Comparison of ENCODE assay signal across 25 cellular contexts in the genomic region with DNA sequence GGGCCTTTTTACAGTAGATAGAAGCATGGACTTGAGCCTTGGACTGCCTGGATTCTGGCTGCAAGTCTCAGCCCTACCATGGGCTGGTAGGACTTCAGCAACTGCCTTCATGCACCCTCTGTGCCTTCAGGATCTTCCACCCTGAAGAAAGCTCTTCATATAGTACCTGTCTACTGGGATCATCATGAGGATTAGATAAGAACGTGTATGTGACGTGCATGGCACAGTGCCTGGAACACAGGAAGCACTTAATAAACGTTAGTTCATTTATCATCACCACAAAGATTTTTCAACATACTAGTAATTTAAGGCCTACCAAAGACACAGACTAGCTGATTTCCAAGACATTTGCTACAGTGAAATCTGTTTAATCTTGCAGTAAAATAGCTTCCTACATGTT. TPM values are rescaled to one million over a fixed set of nuclear protein-coding genes. Genes with fewer than 3 reads are reported as not detected.
DNase-seq lines count a peak whose midpoint lies in the region; ATAC-seq and TF ChIP-seq lines count a peak whose summit lies in the region.
"Had no signal": no experiment of that assay in that cellular context is flagged by ENCODE, and none has a peak within 500 bp of the region (broad histone marks: within the 10 kb centered on the region; RNA-seq: fewer than 3 reads in every experiment).

No MANE protein-coding gene starts in this region.

- no peaks in the 10 kb centered on the region for H3K27me3 ChIP-seq in PC-9 (ENCODE audit: insufficient read depth, low read depth)
- H3K27me3 ChIP-seq: colonic mucosa, sigmoid colon, upper lobe of left lung had no signal

- H3K4me2 ChIP-seq in PC-9: no peak overlapping the region

- DNase-seq in activated CD4-positive, alpha-beta T cell treated with anti-CD3 and anti-CD28 coated beads, Interleukin-2, amount 10 ng/mL, durations not matched to agents 24 days and 14 days: no peak
- no peak for DNase-seq in activated CD4-positive, alpha-beta T cell treated with anti-CD3 and anti-CD28 coated beads, Interleukin-2, amount 10 ng/mL, durations not matched to agents 7 days and 5 days
- DNase-seq in PC-9 (no peak), choroid plexus epithelial cell (ENCODE audit: low read depth) (peak; percentile 61), NCI-H1417 (lab: John Stamatoyannopoulos, UW) (no peak)
- no peak for DNase-seq in naive thymus-derived CD8-positive, alpha-beta T cell
- DNase-seq: 8988T; activated CD4-positive, alpha-beta T cell treated with anti-CD3 and anti-CD28 coated beads for 4 hours; activated naive CD4-positive, alpha-beta T cell treated with anti-CD3 and anti-CD28 coated beads for 36 hours; colonic mucosa; EL; endodermal cell; head of caudate nucleus; NCI-H1930; NCI-H774; SHP77; sigmoid colon; stimulated activated CD4-positive, alpha-beta T cell treated with anti-CD3 and anti-CD28 coated beads, Interleukin-15, amount 100 ng/mL, for 24 hours; stimulated activated CD8-positive, alpha-beta memory T cell treated with anti-CD3 and anti-CD28 coated beads, Interleukin-4, amount 100 ng/mL, for 48 hours; upper lobe of left lung had no signal

- H3K27ac ChIP-seq in PC-9: peak overlapping the region; percentile 9; the same call in 1 of the 2 replicates
- H3K27ac ChIP-seq: colonic mucosa, sigmoid colon, upper lobe of left lung had no signal

- peaks cover 22% of the 10 kb centered on the region for H3K4me1 Mint-ChIP-seq in activated CD4-positive, alpha-beta T cell treated with anti-CD3 and anti-CD28 coated beads, Interleukin-2, amount 10 ng/mL, durations not matched to agents 24 days and 14 days
- H3K4me1 Mint-ChIP-seq in activated CD4-positive, alpha-beta T cell treated with anti-CD3 and anti-CD28 coated beads, Interleukin-2, amount 10 ng/mL, durations not matched to agents 7 days and 5 days: peaks cover 21% of the 10 kb centered on the region
- H3K4me1 Mint-ChIP-seq in naive thymus-derived CD8-positive, alpha-beta T cell: peaks cover 2 to 18% (median 4%) of the 10 kb centered on the region in 4 donors

- H4K20me1 ChIP-seq in PC-9 (ENCODE audit: insufficient read depth): no peaks in the 10 kb centered on the region; the same call in 1 of the 2 replicates

- H3K4me3 ChIP-seq in PC-9 (no peak overlapping the region), choroid plexus epithelial cell (ENCODE audit: low read depth, low read length) (no peak overlapping the region)
- H3K4me3 ChIP-seq: colonic mucosa, sigmoid colon, upper lobe of left lung had no signal

- POLR2A ChIA-PET in activated CD4-positive, alpha-beta T cell treated with anti-CD3 and anti-CD28 coated beads, Interleukin-2, amount 10 ng/mL, durations not matched to agents 7 days and 5 days (lab: Charles Lee): interaction anchor here (0.7 kb wide), 1 partner anchor 432 kb away, joined by 3 read pairs; no protein-coding TSS in a partner anchor
- POLR2A ChIA-PET in PC-9 (lab: Charles Lee; ENCODE audit: unreplicated experiment): no interaction called here
- POLR2A ChIA-PET in naive thymus-derived CD8-positive, alpha-beta T cell (lab: Charles Lee): no interaction called here

- H3K27ac Mint-ChIP-seq in activated CD4-positive, alpha-beta T cell treated with anti-CD3 and anti-CD28 coated beads, Interleukin-2, amount 10 ng/mL, durations not matched to agents 24 days and 14 days: peak overlapping the region; percentile 4
- H3K27ac Mint-ChIP-seq in activated CD4-positive, alpha-beta T cell treated with anti-CD3 and anti-CD28 coated beads, Interleukin-2, amount 10 ng/mL, durations not matched to agents 7 days and 5 days: no peak overlapping the region
- H3K27ac Mint-ChIP-seq in naive thymus-derived CD8-positive, alpha-beta T cell: peak overlapping the region in 7 of 10 donors; percentile 10 to 67 (median 38)
- H3K27ac Mint-ChIP-seq: activated naive CD4-positive, alpha-beta T cell treated with anti-CD3 and anti-CD28 coated beads for 36 hours; endodermal cell had no signal

- peaks cover 60% of the 10 kb centered on the region for H3K36me3 Mint-ChIP-seq in activated CD4-positive, alpha-beta T cell treated with anti-CD3 and anti-CD28 coated beads, Interleukin-2, amount 10 ng/mL, durations not matched to agents 24 days and 14 days (ENCODE audit: low read depth)
- peaks cover 64% of the 10 kb centered on the region for H3K36me3 Mint-ChIP-seq in activated CD4-positive, alpha-beta T cell treated with anti-CD3 and anti-CD28 coated beads, Interleukin-2, amount 10 ng/mL, durations not matched to agents 7 days and 5 days (ENCODE audit: low read depth)
- peaks cover 0 to 73% (median 4%) of the 10 kb centered on the region in 3 donors for H3K36me3 Mint-ChIP-seq in naive thymus-derived CD8-positive, alpha-beta T cell

- peaks cover 27% of the 10 kb centered on the region; the same call in 1 of the 2 replicates for H3K36me3 ChIP-seq in PC-9 (ENCODE audit: low read depth)

- H3K9me3 Mint-ChIP-seq in activated CD4-positive, alpha-beta T cell treated with anti-CD3 and anti-CD28 coated beads, Interleukin-2, amount 10 ng/mL, durations not matched to agents 24 days and 14 days: no peaks in the 10 kb centered on the region
- no peaks in the 10 kb centered on the region for H3K9me3 Mint-ChIP-seq in activated CD4-positive, alpha-beta T cell treated with anti-CD3 and anti-CD28 coated beads, Interleukin-2, amount 10 ng/mL, durations not matched to agents 7 days and 5 days
- no peaks in the 10 kb centered on the region for H3K9me3 Mint-ChIP-seq in naive thymus-derived CD8-positive, alpha-beta T cell
- H3K9me3 Mint-ChIP-seq: activated naive CD4-positive, alpha-beta T cell treated with anti-CD3 and anti-CD28 coated beads for 36 hours; endodermal cell; natural killer cell treated with Interleukin-12 subunit alpha and Interleukin-12 subunit beta and Interleukin-15 and Interleukin-18, amount 100 ng/mL, for 72 hours had no signal

- H3K79me2 ChIP-seq in PC-9 (ENCODE audit: low read depth): no peaks in the 10 kb centered on the region

- H3K4me1 ChIP-seq in PC-9 (replicated peaks; ENCODE audit: insufficient read depth): no peaks in the 10 kb centered on the region
- H3K4me1 ChIP-seq: colonic mucosa, sigmoid colon, upper lobe of left lung had no signal

- intact Hi-C loops in activated CD4-positive, alpha-beta T cell treated with anti-CD3 and anti-CD28 coated beads, Interleukin-2, amount 10 ng/mL, durations not matched to agents 24 days and 14 days (cut with micrococcal nuclease): no loop called here
- intact Hi-C loops in PC-9 (cut with micrococcal nuclease; ENCODE audit: unreplicated experiment): loop anchor here (5.0 to 10.0 kb wide), 4 partner anchors 99 to 1007 kb away; partner anchors contain the start of genes CAB39 and SLC16A14

- no peaks in the 10 kb centered on the region for H3K9me2 ChIP-seq in PC-9 (ENCODE audit: insufficient read depth)

- H3F3A ChIP-seq in PC-9 (ENCODE audit: insufficient read depth, low read depth): peaks cover 27% of the 10 kb centered on the region; the same call in 1 of the 2 replicates

- TF ChIP-seq CTCF in PC-9 (conservative IDR thresholded peaks at IDR 0.05) (no peak), choroid plexus epithelial cell (conservative IDR thresholded peaks at IDR 0.05; ENCODE audit: low read depth, low read length) (no peak)

- H2AFZ ChIP-seq in PC-9: no peak overlapping the region

- no peak overlapping the region for H3K4me3 Mint-ChIP-seq in activated CD4-positive, alpha-beta T cell treated with anti-CD3 and anti-CD28 coated beads, Interleukin-2, amount 10 ng/mL, durations not matched to agents 24 days and 14 days
- H3K4me3 Mint-ChIP-seq in activated CD4-positive, alpha-beta T cell treated with anti-CD3 and anti-CD28 coated beads, Interleukin-2, amount 10 ng/mL, durations not matched to agents 7 days and 5 days: no peak overlapping the region
- H3K4me3 Mint-ChIP-seq in naive thymus-derived CD8-positive, alpha-beta T cell: no peak overlapping the region
- H3K4me3 Mint-ChIP-seq: activated naive CD4-positive, alpha-beta T cell treated with anti-CD3 and anti-CD28 coated beads for 36 hours; endodermal cell; natural killer cell treated with Interleukin-12 subunit alpha and Interleukin-12 subunit beta and Interleukin-15 and Interleukin-18, amount 100 ng/mL, for 72 hours had no signal

- no peaks in the 10 kb centered on the region for H3K27me3 Mint-ChIP-seq in activated CD4-positive, alpha-beta T cell treated with anti-CD3 and anti-CD28 coated beads, Interleukin-2, amount 10 ng/mL, durations not matched to agents 24 days and 14 days
- no peaks in the 10 kb centered on the region for H3K27me3 Mint-ChIP-seq in activated CD4-positive, alpha-beta T cell treated with anti-CD3 and anti-CD28 coated beads, Interleukin-2, amount 10 ng/mL, durations not matched to agents 7 days and 5 days
- H3K27me3 Mint-ChIP-seq in naive thymus-derived CD8-positive, alpha-beta T cell: no peaks in the 10 kb centered on the region
- H3K27me3 Mint-ChIP-seq: natural killer cell treated with Interleukin-12 subunit alpha and Interleukin-12 subunit beta and Interleukin-15 and Interleukin-18, amount 100 ng/mL, for 72 hours had no signal

- BruUV-seq in PC-9 (replicated peaks; lab: Mats Ljungman, UMichigan): no TSS peak

- H3K9me3 ChIP-seq in PC-9 (ENCODE audit: insufficient read depth, low read depth): no peaks in the 10 kb centered on the region
- H3K9me3 ChIP-seq: colonic mucosa, sigmoid colon, upper lobe of left lung had no signal

- ATAC-seq in naive thymus-derived CD8-positive, alpha-beta T cell: no peak
- ATAC-seq in GM19328 (IDR thresholded peaks at IDR 0.05; ENCODE audit: unreplicated experiment) (no peak), HG03045 (IDR thresholded peaks at IDR 0.05; ENCODE audit: unreplicated experiment) (no peak)
- ATAC-seq: left lobe of liver; natural killer cell treated with Interleukin-12 subunit alpha and Interleukin-12 subunit beta and Interleukin-15 and Interleukin-18, amount 100 ng/mL, for 72 hours had no signal

- CTCF ChIA-PET in activated CD4-positive, alpha-beta T cell treated with anti-CD3 and anti-CD28 coated beads, Interleukin-2, amount 10 ng/mL, durations not matched to agents 7 days and 5 days (lab: Charles Lee): interaction anchor here (1.0 to 3.5 kb wide), 2 partner anchors 12 to 13 kb away, joined by 3 to 8 read pairs; no protein-coding TSS in a partner anchor
- CTCF ChIA-PET in PC-9 (lab: Charles Lee): interaction anchor here (0.6 kb wide), 1 partner anchor 867 kb away, joined by 4 read pairs; no protein-coding TSS in a partner anchor

RNA-seq across cellular contexts. Expression of gene ITM2C, which starts 53.2 kb away (rescaled TPM):
- 8.3 and 10.3 TPM in 2 replicates for total RNA-seq in activated CD4-positive, alpha-beta T cell treated with anti-CD3 and anti-CD28 coated beads, Interleukin-2, amount 10 ng/mL, durations not matched to agents 24 days and 14 days
- 10 to 100 TPM; 29.4 to 30.4 TPM for total RNA-seq in activated CD4-positive, alpha-beta T cell treated with anti-CD3 and anti-CD28 coated beads, Interleukin-2, amount 10 ng/mL, durations not matched to agents 7 days and 5 days
- total RNA-seq in PC-9 (2021): 76.0 and 96.4 TPM in 2 replicates
- 10 to 100 TPM; 30.9 to 38.7 TPM for total RNA-seq in naive thymus-derived CD8-positive, alpha-beta T cell
- polyA plus RNA-seq in naive thymus-derived CD8-positive, alpha-beta T cell: 10 to 100 TPM; 35.4 to 56.7 (median 53.8) TPM
- total RNA-seq: OCI-LY7 had no signal
